18 cellular contexts compared by ENCODE assay signal in the genomic region with DNA sequence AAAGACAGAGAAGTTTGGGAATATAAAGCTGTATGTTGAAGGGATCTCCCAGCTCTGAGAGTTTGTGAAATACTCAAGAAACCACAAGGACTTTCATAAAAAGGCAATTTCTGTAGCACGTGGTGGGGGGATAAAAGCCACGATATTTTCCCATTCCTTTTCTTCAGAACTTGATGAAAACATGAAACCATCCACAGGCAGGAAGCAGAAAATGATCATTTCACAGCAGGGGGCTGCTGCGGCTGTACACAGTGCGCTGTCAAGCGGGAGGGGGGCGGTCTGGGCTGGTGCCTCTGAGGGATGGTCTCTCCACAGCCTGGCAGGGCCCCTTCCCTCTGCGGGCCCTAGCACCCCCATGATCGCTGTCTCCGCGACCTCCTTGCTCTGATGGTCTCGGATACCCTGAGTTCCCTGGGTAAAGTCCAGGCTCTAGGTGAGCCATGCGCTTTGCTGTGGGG.
DNase-seq lines count a peak whose midpoint lies in the region; ATAC-seq and TF ChIP-seq lines count a peak whose summit lies in the region.
"Had no signal": no experiment of that assay in that cellular context is flagged by ENCODE, and none has a peak within 500 bp of the region (broad histone marks: within the 10 kb centered on the region; RNA-seq: fewer than 3 reads in every experiment).

No MANE protein-coding gene starts in this region.

- no peak overlapping the region for H3K27ac Mint-ChIP-seq in stimulated activated memory B cell treated with anti-CD40 and anti-IgM and Interleukin-4, amounts not matched to agents 10 μg/mL and 1 μg/mL and 100 μg/mL, for 72 hours
- H3K27ac Mint-ChIP-seq: CD4-positive, CD25-positive, alpha-beta regulatory T cell had no signal

- no peak overlapping the region for H2BK120ac ChIP-seq in mesenchymal stem cell (ENCODE audit: low read depth, low read length)

- peak overlapping the region; percentile 66 for H3K4me2 ChIP-seq in mesenchymal stem cell (ENCODE audit: low read length, poor library complexity, severe bottlenecking)

- peak overlapping the region in 1 of 2 experiments; percentile 29 for H3K14ac ChIP-seq in mesenchymal stem cell (ENCODE audit: low read length in 2 of 2)

- H4K8ac ChIP-seq in mesenchymal stem cell (ENCODE audit: low read length), result no peak overlapping the region

- H3K9me3 ChIP-seq in mesenchymal stem cell (ENCODE audit: control insufficient read depth, low read length), result no peaks in the 10 kb centered on the region
- H3K9me3 ChIP-seq: gastroesophageal sphincter had no signal

- H2AK5ac ChIP-seq in mesenchymal stem cell (ENCODE audit: low read length, severe bottlenecking), result no peak overlapping the region

- no peak overlapping the region for H2AFZ ChIP-seq in mesenchymal stem cell (ENCODE audit: low read depth, low read length)

- TF ChIP-seq CTCF in astrocyte of the cerebellum (IDR thresholded peaks at IDR 0.05; ENCODE audit: low read depth, low read length, missing control alignments), result no peak

- H4K91ac ChIP-seq in mesenchymal stem cell (ENCODE audit: low read length), result no peak overlapping the region

- H3K23ac ChIP-seq in mesenchymal stem cell (ENCODE audit: low read length in 2 of 2), result no peak overlapping the region

- in situ Hi-C loops in astrocyte of the cerebellum (cut with HindIII; ENCODE audit: low sequenced_read_pairs), result no loop called here

- H3K4me3 Mint-ChIP-seq in stimulated activated memory B cell treated with anti-CD40 and anti-IgM and Interleukin-4, amounts not matched to agents 10 μg/mL and 1 μg/mL and 100 μg/mL, for 72 hours, result no peak overlapping the region
- H3K4me3 Mint-ChIP-seq: CD4-positive, CD25-positive, alpha-beta regulatory T cell had no signal

- H3K27me3 ChIP-seq in mesenchymal stem cell (ENCODE audit: control insufficient read depth in 1 of 2, insufficient read depth in 1 of 2, low read length in 2 of 2), result peaks cover 0 to 52% of the 10 kb centered on the region in 2 experiments

- 82% methylated on average over 11 of the region's 12 CpGs for WGBS in mesenchymal stem cell

- peak overlapping the region; percentile 79 for H3K27ac ChIP-seq in mesenchymal stem cell (ENCODE audit: low read length, poor library complexity, severe bottlenecking)
- H3K27ac ChIP-seq: gastroesophageal sphincter, left ventricle myocardium inferior had no signal

- no peak overlapping the region for H2BK12ac ChIP-seq in mesenchymal stem cell (ENCODE audit: low read length in 2 of 2)

- no peak overlapping the region for H3K9ac ChIP-seq in mesenchymal stem cell (ENCODE audit: low read length)

- H3K27me3 Mint-ChIP-seq in stimulated activated memory B cell treated with anti-CD40 and anti-IgM and Interleukin-4, amounts not matched to agents 10 μg/mL and 1 μg/mL and 100 μg/mL, for 72 hours, result no peaks in the 10 kb centered on the region

- no peaks in the 10 kb centered on the region for H3K36me3 Mint-ChIP-seq in stimulated activated memory B cell treated with anti-CD40 and anti-IgM and Interleukin-4, amounts not matched to agents 10 μg/mL and 1 μg/mL and 100 μg/mL, for 72 hours
- H3K36me3 Mint-ChIP-seq: CD4-positive, CD25-positive, alpha-beta regulatory T cell had no signal

- ATAC-seq in stimulated activated memory B cell treated with anti-CD40 and anti-IgM and Interleukin-4, amounts not matched to agents 10 μg/mL and 1 μg/mL and 100 μg/mL, for 72 hours, result peak; percentile 36
- ATAC-seq in GM18520 (IDR thresholded peaks at IDR 0.05; ENCODE audit: unreplicated experiment) (no peak), GM19397 (IDR thresholded peaks at IDR 0.05; ENCODE audit: unreplicated experiment) (no peak), Right ventricle myocardium superior (ENCODE audit: poor library complexity) (no peak)
- ATAC-seq: gastroesophageal sphincter; Panc1; stimulated activated naive CD8-positive, alpha-beta T cell treated with anti-CD3 and anti-CD28 coated beads, Interleukin-15, Interleukin-2, amounts not matched to agents 100 U/mL and 50 U/mL, for 24 hours had no signal

- H3K18ac ChIP-seq in mesenchymal stem cell (ENCODE audit: low read depth in 1 of 2, low read length in 2 of 2), result no peak overlapping the region

- peak overlapping the region; percentile 24 for H2BK5ac ChIP-seq in mesenchymal stem cell (ENCODE audit: low read depth, low read length, poor library complexity, severe bottlenecking)

- intact Hi-C loops in Right ventricle myocardium superior (cut with DNase I), result no loop called here

- peaks cover 8% of the 10 kb centered on the region for H3K9me3 Mint-ChIP-seq in stimulated activated memory B cell treated with anti-CD40 and anti-IgM and Interleukin-4, amounts not matched to agents 10 μg/mL and 1 μg/mL and 100 μg/mL, for 72 hours

- peaks cover 17% of the 10 kb centered on the region for H3K4me1 ChIP-seq in mesenchymal stem cell (ENCODE audit: control insufficient read depth, insufficient read depth, low read depth, low read length)
- H3K4me1 ChIP-seq: gastroesophageal sphincter, left ventricle myocardium inferior had no signal

- DNase-seq in NCI-H2171 treated with DMSO at 0.1 percent for 48 hours (lab: John Stamatoyannopoulos, UW) (peak; percentile 29), NCI-H2171 (lab: John Stamatoyannopoulos, UW) (no peak), astrocyte of the cerebellum (ENCODE audit: low read depth) (peak; percentile 74), mesenchymal stem cell (no peak), Right ventricle myocardium superior (no peak)
- DNase-seq: activated CD4-positive, alpha-beta T cell treated with anti-CD3 and anti-CD28 coated beads for 48 hours; activated CD8-positive, alpha-beta memory T cell treated with anti-CD3 and anti-CD28 coated beads, Interleukin-2, amount 50 U/mL, for 4 hours; activated gamma-delta T cell; CD4-positive, CD25-positive, alpha-beta regulatory T cell; left ventricle myocardium inferior; NCI-H187; stimulated activated CD4-positive, alpha-beta T cell treated with anti-CD3 and anti-CD28 coated beads, Interleukin-15, amount 100 ng/mL, for 24 hours; stimulated activated naive CD8-positive, alpha-beta T cell treated with anti-CD3 and anti-CD28 coated beads, Interleukin-15, Interleukin-2, amounts not matched to agents 100 U/mL and 50 U/mL, for 24 hours had no signal

- no peak overlapping the region for H2BK15ac ChIP-seq in mesenchymal stem cell (ENCODE audit: low read depth, poor library complexity, severe bottlenecking)

- no peaks in the 10 kb centered on the region for H3K79me1 ChIP-seq in mesenchymal stem cell (replicated peaks; ENCODE audit: low read length, poor library complexity, severe bottlenecking)

- no peaks in the 10 kb centered on the region for H3K36me3 ChIP-seq in mesenchymal stem cell (ENCODE audit: control insufficient read depth in 1 of 2, insufficient read depth in 2 of 2, low read depth in 1 of 2, low read length in 2 of 2)
- H3K36me3 ChIP-seq: gastroesophageal sphincter, left ventricle myocardium inferior had no signal

- H3K4me3 ChIP-seq in astrocyte of the cerebellum (ENCODE audit: low read depth, low read length) (peak overlapping the region; percentile 11), mesenchymal stem cell (ENCODE audit: insufficient read depth in 1 of 2, low read depth in 1 of 2, low read length in 2 of 2) (no peak overlapping the region)
- H3K4me3 ChIP-seq: gastroesophageal sphincter, left ventricle myocardium inferior had no signal

- H3K4me1 Mint-ChIP-seq in stimulated activated memory B cell treated with anti-CD40 and anti-IgM and Interleukin-4, amounts not matched to agents 10 μg/mL and 1 μg/mL and 100 μg/mL, for 72 hours, result no peaks in the 10 kb centered on the region
- H3K4me1 Mint-ChIP-seq: CD4-positive, CD25-positive, alpha-beta regulatory T cell had no signal

- no peak overlapping the region for H3K4ac ChIP-seq in mesenchymal stem cell (ENCODE audit: low read depth in 1 of 2, low read length in 2 of 2)

Comparison
In these comparisons a context has a peak if more than half of its experiments do, and no peak if none do; other contexts are left out.
1. DNase-seq: peak in NCI-H2171 treated with DMSO at 0.1 percent for 48 hours (single experiment) and astrocyte of the cerebellum (single experiment); none in NCI-H2171 (single experiment), mesenchymal stem cell (single experiment) and Right ventricle myocardium superior (single experiment).